In the genomic region with DNA sequence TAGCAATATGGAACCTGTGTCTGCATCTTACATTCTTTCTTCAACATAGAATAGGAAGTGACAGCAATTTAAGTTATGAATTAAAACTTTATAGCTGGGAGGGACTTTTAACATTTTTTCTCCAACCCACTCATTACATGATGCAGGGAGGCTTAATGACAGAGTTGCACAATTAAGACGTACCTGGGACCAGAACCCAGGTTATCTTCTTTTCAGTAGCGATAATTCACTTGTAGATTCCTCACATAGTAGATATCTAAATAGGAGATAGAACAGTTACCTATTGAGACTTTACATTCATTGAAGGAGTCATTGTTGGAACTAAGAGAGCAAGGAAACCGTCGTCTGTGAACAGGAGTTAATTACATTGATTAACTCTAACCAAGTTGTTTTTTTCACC, we compare ENCODE assay signal across 21 cellular contexts. TPM values are rescaled to one million over a fixed set of nuclear protein-coding genes. Genes with fewer than 3 reads are reported as not detected.
DNase-seq lines count a peak whose midpoint lies in the region; ATAC-seq, FAIRE-seq and TF ChIP-seq lines count a peak whose summit lies in the region.
"Had no signal": no experiment of that assay in that cellular context is flagged by ENCODE, and none has a peak within 500 bp of the region (broad histone marks: within the 10 kb centered on the region; RNA-seq: fewer than 3 reads in every experiment).

No MANE protein-coding gene starts in this region.

- peaks cover 5% of the 10 kb centered on the region for H3K36me3 Mint-ChIP-seq in nephron (ENCODE audit: low read depth)
- H3K36me3 Mint-ChIP-seq in effector memory CD8-positive, alpha-beta T cell (ENCODE audit: insufficient read depth) = peaks cover 2% of the 10 kb centered on the region

- no peak for TF ChIP-seq RAD21 in A549 (conservative IDR thresholded peaks at IDR 0.05 in 1 of 2, IDR thresholded peaks at IDR 0.05 in 1 of 2)

- TF ChIP-seq EP300 in A549 (IDR thresholded peaks at IDR 0.05) = no peak

- peaks cover 78% of the 10 kb centered on the region for H3K4me1 ChIP-seq in A549
- H3K4me1 ChIP-seq in mammary epithelial cell (ENCODE audit: insufficient read depth, low read length) = peaks cover 19% of the 10 kb centered on the region
- H3K4me1 ChIP-seq in right lobe of liver = no peaks in the 10 kb centered on the region

- peak overlapping the region; percentile 28 to 58; a peak in 4 of 6 replicates for H3K27ac ChIP-seq in A549
- H3K27ac ChIP-seq in mammary epithelial cell (ENCODE audit: insufficient read depth, low read depth, low read length) = no peak overlapping the region
- no peak overlapping the region for H3K27ac ChIP-seq in right lobe of liver
- H3K27ac ChIP-seq: C4-2B, Peyer's patch had no signal

- in situ Hi-C loops in mammary epithelial cell (cut with MboI; ENCODE audit: low sequenced_read_pairs in 2 of 2) = loop anchor here in 1 of 2 donors (10.0 to 25.0 kb wide), 2 partner anchors 238 to 545 kb away; a partner anchor contains a TSS

- intact Hi-C loops in mammary epithelial cell (cut with micrococcal nuclease) (loop anchor here (5.0 kb wide), 2 partner anchors 188 to 238 kb away; no protein-coding TSS in a partner anchor), right lobe of liver (cut with DNase I) (no loop called here)

- peaks cover 99% of the 10 kb centered on the region for H3K79me2 ChIP-seq in mammary epithelial cell (ENCODE audit: insufficient read depth, low read length)

- no peak for TF ChIP-seq POLR2A in A549 (IDR thresholded peaks at IDR 0.05; ENCODE audit: low read length)
- no peak for TF ChIP-seq POLR2A in right lobe of liver (IDR thresholded peaks at IDR 0.05)

- no peaks in the 10 kb centered on the region for H3K9me3 Mint-ChIP-seq in nephron
- H3K9me3 Mint-ChIP-seq in effector memory CD8-positive, alpha-beta T cell = no peaks in the 10 kb centered on the region
- H3K9me3 Mint-ChIP-seq: H9 had no signal

- H3K36me3 ChIP-seq in mammary epithelial cell (ENCODE audit: insufficient read depth, low read length) = no peaks in the 10 kb centered on the region
- no peaks in the 10 kb centered on the region for H3K36me3 ChIP-seq in right lobe of liver
- H3K36me3 ChIP-seq: Peyer's patch had no signal

- POLR2A ChIA-PET in A549 (lab: Yijun Ruan, JAX) = no interaction called here
- POLR2A ChIA-PET in GM10248 (lab: Yijun Ruan, JAX) = no interaction called here

- FAIRE-seq in A549 (lab: Jason Lieb, UNC) = no peak
- FAIRE-seq: GM12878, K562 had no signal

- H3K9ac ChIP-seq in mammary epithelial cell (ENCODE audit: insufficient read depth, low read length) = no peak overlapping the region

- H3K27ac Mint-ChIP-seq in nephron = peak overlapping the region; percentile 49 to 90 (median 66)
- no peak overlapping the region for H3K27ac Mint-ChIP-seq in effector memory CD8-positive, alpha-beta T cell

- peaks cover 46% of the 10 kb centered on the region for H3K4me1 Mint-ChIP-seq in nephron
- H3K4me1 Mint-ChIP-seq in effector memory CD8-positive, alpha-beta T cell (ENCODE audit: low read depth in 2 of 2) = peaks cover 3% of the 10 kb centered on the region in 2 donors

- no peak for DNase-seq in A549 (ENCODE audit: low read depth in 1 of 2, low spot score in 1 of 2)
- peak; percentile 46 for DNase-seq in NCI-H69 (lab: John Stamatoyannopoulos, UW)
- no peak for DNase-seq in mammary epithelial cell
- no peak for DNase-seq in effector memory CD8-positive, alpha-beta T cell
- no peak for DNase-seq in GM10248 (ENCODE audit: extremely low spot score)
- no peak for DNase-seq in HCEC 1CT
- DNase-seq in right lobe of liver = no peak
- DNase-seq: DMS79 treated with DMSO at 0.1 percent for 48 hours, H9, MM.1S, NCI-H1092, NCI-H146, NCI-H2029, NCI-H2227 treated with DMSO at 0.1 percent for 48 hours, NCI-H510A, NCI-H748 treated with DMSO at 0.1 percent for 48 hours, Peyer's patch had no signal

- 82% methylated on average over 4 of the region's 4 CpGs for WGBS in A549 (ENCODE audit: missing lambda C conversion rate)
- WGBS in mammary epithelial cell (ENCODE audit: low coverage, missing lambda C conversion rate) = 64% methylated on average over 4 of the region's 4 CpGs
- WGBS in right lobe of liver (ENCODE audit: insufficient coverage, low coverage, low lambda C conversion rate, missing lambda C conversion rate) = 83% methylated on average over 4 of the region's 4 CpGs

- dilution Hi-C loops in mammary epithelial cell (cut with HindIII; ENCODE audit: low sequenced_read_pairs) = loop anchor here (5.0 kb wide), 1 partner anchor 63 kb away; no protein-coding TSS in a partner anchor

- BruUV-seq in mammary epithelial cell (replicated peaks; lab: Mats Ljungman, UMichigan) = no TSS peak

- H2AFZ ChIP-seq in mammary epithelial cell (ENCODE audit: low read depth, low read length) = no peak overlapping the region

- TF ChIP-seq CTCF in A549 (IDR thresholded peaks at IDR 0.05) = no peak
- no peak for TF ChIP-seq CTCF in mammary epithelial cell (conservative IDR thresholded peaks at IDR 0.05 in 1 of 2, IDR thresholded peaks at IDR 0.05 in 1 of 2; ENCODE audit: extremely low read depth in 1 of 2, insufficient read depth in 1 of 2, low read depth in 1 of 2, low read length in 2 of 2)
- TF ChIP-seq CTCF in nephron (IDR thresholded peaks at IDR 0.05; ENCODE audit: unreplicated experiment in 3 of 3) = no peak
- no peak for TF ChIP-seq CTCF in GM10248 (IDR thresholded peaks at IDR 0.05; ENCODE audit: control extremely low read depth, extremely low read depth, low read depth, missing control alignments)
- no peak for TF ChIP-seq CTCF in right lobe of liver (IDR thresholded peaks at IDR 0.05)

- CTCF ChIA-PET in A549 (lab: Yijun Ruan, JAX) = interaction anchor here (0.6 to 0.8 kb wide), 3 partner anchors 50 to 582 kb away, joined by 3 to 5 read pairs (median 3); no protein-coding TSS in a partner anchor
- CTCF ChIA-PET in mammary epithelial cell (lab: Charles Lee; ENCODE audit: low non-redundant PET) = interaction anchor here (0.7 kb wide), 1 partner anchor 141 kb away, joined by 7 read pairs; no protein-coding TSS in a partner anchor
- CTCF ChIA-PET in GM10248 (lab: Yijun Ruan, JAX) = interaction anchor here (1.0 kb wide), 1 partner anchor 11 kb away, joined by 4 read pairs; no protein-coding TSS in a partner anchor

- no peak for ATAC-seq in A549
- ATAC-seq in effector memory CD8-positive, alpha-beta T cell (replicated peaks) = no peak
- no peak for ATAC-seq in right lobe of liver
- ATAC-seq: GM12878, K562 had no signal

- no peaks in the 10 kb centered on the region for H4K20me1 ChIP-seq in mammary epithelial cell (ENCODE audit: insufficient read depth, low read length)

- peak overlapping the region in 1 of 3 experiments; percentile 37 for H3K4me3 Mint-ChIP-seq in nephron
- no peak overlapping the region for H3K4me3 Mint-ChIP-seq in effector memory CD8-positive, alpha-beta T cell
- H3K4me3 Mint-ChIP-seq: H9 had no signal

- H3K4me3 ChIP-seq in A549 (no peak overlapping the region), mammary epithelial cell (replicated peaks in 1 of 3; ENCODE audit: insufficient read depth in 1 of 3, low read depth in 2 of 3, low read length in 3 of 3) (no peak overlapping the region), right lobe of liver (no peak overlapping the region)
- H3K4me3 ChIP-seq: GM12878, K562, Peyer's patch had no signal

- H3K9me3 ChIP-seq in A549 (no peaks in the 10 kb centered on the region), mammary epithelial cell (replicated peaks; ENCODE audit: insufficient read depth, low read length) (no peaks in the 10 kb centered on the region), right lobe of liver (no peaks in the 10 kb centered on the region)
- H3K9me3 ChIP-seq: Peyer's patch had no signal

- H3K27me3 ChIP-seq in mammary epithelial cell (ENCODE audit: insufficient read depth, low read length) (no peaks in the 10 kb centered on the region), right lobe of liver (no peaks in the 10 kb centered on the region)
- H3K27me3 ChIP-seq: Peyer's patch had no signal

- H3K27me3 Mint-ChIP-seq in nephron (ENCODE audit: low read depth) = no peaks in the 10 kb centered on the region
- peaks cover 11 to 18% of the 10 kb centered on the region in 2 donors for H3K27me3 Mint-ChIP-seq in effector memory CD8-positive, alpha-beta T cell

- H3K4me2 ChIP-seq in A549 (peak overlapping the region; percentile 77), mammary epithelial cell (ENCODE audit: insufficient read depth, low read depth, low read length) (peak overlapping the region; percentile 41)

TF ChIP-seq in A549, 52 proteins besides CTCF, POLR2A, EP300 and RAD21:
- TF ChIP-seq EHMT2 (IDR thresholded peaks at IDR 0.05; ENCODE audit: low read depth) (no peak), CEBPB (IDR thresholded peaks at IDR 0.05) (peak in 1 of 2 experiments; percentile 8; a peak in 1 of 4 replicates), CBX8 (IDR thresholded peaks at IDR 0.05) (no peak), FOSL2 (IDR thresholded peaks at IDR 0.05) (no peak), FOSL2 (CRISPR knock-in tag; IDR thresholded peaks at IDR 0.05) (no peak)
- TF ChIP-seq, protein P1, sequence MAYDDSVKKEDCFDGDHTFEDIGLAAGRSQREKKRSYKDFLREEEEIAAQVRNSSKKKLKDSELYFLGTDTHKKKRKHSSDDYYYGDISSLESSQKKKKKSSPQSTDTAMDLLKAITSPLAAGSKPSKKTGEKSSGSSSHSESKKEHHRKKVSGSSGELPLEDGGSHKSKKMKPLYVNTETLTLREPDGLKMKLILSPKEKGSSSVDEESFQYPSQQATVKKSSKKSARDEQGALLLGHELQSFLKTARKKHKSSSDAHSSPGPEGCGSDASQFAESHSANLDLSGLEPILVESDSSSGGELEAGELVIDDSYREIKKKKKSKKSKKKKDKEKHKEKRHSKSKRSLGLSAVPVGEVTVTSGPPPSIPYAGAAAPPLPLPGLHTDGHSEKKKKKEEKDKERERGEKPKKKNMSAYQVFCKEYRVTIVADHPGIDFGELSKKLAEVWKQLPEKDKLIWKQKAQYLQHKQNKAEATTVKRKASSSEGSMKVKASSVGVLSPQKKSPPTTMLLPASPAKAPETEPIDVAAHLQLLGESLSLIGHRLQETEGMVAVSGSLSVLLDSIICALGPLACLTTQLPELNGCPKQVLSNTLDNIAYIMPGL (CRISPR knock-in tag; IDR thresholded peaks at IDR 0.05; ENCODE audit: borderline replicate concordance) = no peak
- TF ChIP-seq, protein P2, sequence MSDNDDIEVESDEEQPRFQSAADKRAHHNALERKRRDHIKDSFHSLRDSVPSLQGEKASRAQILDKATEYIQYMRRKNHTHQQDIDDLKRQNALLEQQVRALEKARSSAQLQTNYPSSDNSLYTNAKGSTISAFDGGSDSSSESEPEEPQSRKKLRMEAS (IDR thresholded peaks at IDR 0.05) = no peak

RNA-seq across cellular contexts. Expression of a gene that starts 5.1 kb away (rescaled TPM):
- polyA plus RNA-seq in A549 (2011; rRNA removed) (22.9 and 23.6 TPM in 2 replicates), A549 (2017; fragmentation: RNase III; extraction: RNeasy Plus Mini Kit Qiagen cat#74134 plus additional on column Dnase treatment) (7.9 to 8.4 TPM (median 8.3 TPM) in 3 replicates), mammary epithelial cell (8.8 TPM)
- polyA plus RNA-seq in A549 (2012; cell fraction: cytosol; rRNA removed) = 3.4 and 4.4 TPM in 2 replicates
- polyA plus RNA-seq in A549 (2012; cell fraction: nucleus; rRNA removed) = 18.3 and 19.5 TPM in 2 replicates
- polyA minus RNA-seq in A549 (2011; rRNA and poly(A)+ RNA removed) = 47.3 and 57.7 TPM in 2 replicates
- total RNA-seq in mammary epithelial cell (10 to 100 TPM; 14.3 to 34.4 TPM), right lobe of liver (1 to 10 TPM; 1.3 to 5.0 (median 3.0) TPM)
- 42.9 TPM for polyA minus RNA-seq in mammary epithelial cell

Comparison
In these comparisons a context has a peak if more than half of its experiments do, and no peak if none do; other contexts are left out.
1. H3K27ac ChIP-seq: peak in A549 (2 of 2); none in mammary epithelial cell (single experiment) and right lobe of liver (0 of 3).
2. H3K27ac Mint-ChIP-seq: peak in nephron (3 of 3); none in effector memory CD8-positive, alpha-beta T cell (0 of 2).